Comparison of ENCODE assay signal across 8 cellular contexts in genomic region chr17:21041753-21042433, GRCh38. TPM values are rescaled to one million over a fixed set of nuclear protein-coding genes. Genes with fewer than 3 reads are reported as not detected.
DNase-seq lines count a peak whose midpoint lies in the region; TF ChIP-seq lines count a peak whose summit lies in the region.

No MANE protein-coding gene starts in this region.

- peaks cover 29% of the 10 kb centered on the region for H3K4me1 ChIP-seq in smooth muscle cell (ENCODE audit: low read depth)

- peak overlapping the region; percentile 98 for H3K27ac ChIP-seq in caudate nucleus (ENCODE audit: low read depth, low read length)
- peak overlapping the region; percentile 99 for H3K27ac ChIP-seq in smooth muscle cell (ENCODE audit: low read depth)

- H3K36me3 ChIP-seq in smooth muscle cell (ENCODE audit: low read depth): no peaks in the 10 kb centered on the region

- H3K9ac ChIP-seq in smooth muscle cell (ENCODE audit: low read depth): peak overlapping the region; percentile 99

- peaks cover 9% of the 10 kb centered on the region for H3F3A ChIP-seq in smooth muscle cell (ENCODE audit: low read depth)

- H3K27me3 ChIP-seq in smooth muscle cell (ENCODE audit: low read depth): no peaks in the 10 kb centered on the region

- H3K4me2 ChIP-seq in smooth muscle cell: peak overlapping the region; percentile 100

- peaks cover 53% of the 10 kb centered on the region for H4K20me1 ChIP-seq in smooth muscle cell (ENCODE audit: low read depth)

- H3K79me2 ChIP-seq in smooth muscle cell (ENCODE audit: low read depth): peaks cover 57% of the 10 kb centered on the region

- H3K9me3 ChIP-seq in smooth muscle cell (replicated peaks; ENCODE audit: low read depth): no peaks in the 10 kb centered on the region

- DNase-seq in SIG-M5 treated with dmso at 0.1 percent for 504 hours (lab: John Stamatoyannopoulos, UW; ENCODE audit: unreplicated experiment) (peak; percentile 84), SIG-M5 (lab: John Stamatoyannopoulos, UW) (no peak), NCI-H1930 (lab: John Stamatoyannopoulos, UW) (peak; percentile 33 to 52), caudate nucleus (lab: John Stamatoyannopoulos, UW) (peak in 59 of 61 donors; percentile 24 to 94 (median 70)), islet precursor cell (peak; percentile 95), smooth muscle cell (lab: John Stamatoyannopoulos, UW; ENCODE audit: unreplicated experiment) (peak; percentile 27), NCI-H774 (lab: John Stamatoyannopoulos, UW) (no peak)

- WGBS in smooth muscle cell (ENCODE audit: low lambda C conversion rate): under 1% methylated on average over 24 of the region's 45 CpGs

- TF ChIP-seq CTCF in WI38 (IDR thresholded peaks at IDR 0.05; ENCODE audit: low read depth, low read length): no peak
- TF ChIP-seq CTCF in smooth muscle cell (IDR thresholded peaks at IDR 0.05; ENCODE audit: borderline replicate concordance, insufficient read depth, poor library complexity, severe bottlenecking): no peak

- no peak overlapping the region for H2AFZ ChIP-seq in smooth muscle cell (ENCODE audit: low read depth)

- peak overlapping the region; percentile 94 for H3K4me3 ChIP-seq in WI38 (ENCODE audit: low read depth, low read length)
- H3K4me3 ChIP-seq in smooth muscle cell: peak overlapping the region; percentile 100

RNA-seq across cellular contexts. Expression of gene USP22, which starts 0.9 kb away (rescaled TPM):
- 136 and 151 TPM in 2 replicates for total RNA-seq in smooth muscle cell
- polyA plus RNA-seq in smooth muscle cell: 79.3 and 85.1 TPM in 2 replicates

Comparison
In these comparisons a context has a peak if more than half of its experiments do, and no peak if none do; other contexts are left out.
1. DNase-seq: peak in SIG-M5 treated with dmso at 0.1 percent for 504 hours (single experiment), NCI-H1930 (2 of 2), caudate nucleus (59 of 61), islet precursor cell (single experiment) and smooth muscle cell (single experiment); none in SIG-M5 (single experiment) and NCI-H774 (single experiment).